In the genomic region with DNA sequence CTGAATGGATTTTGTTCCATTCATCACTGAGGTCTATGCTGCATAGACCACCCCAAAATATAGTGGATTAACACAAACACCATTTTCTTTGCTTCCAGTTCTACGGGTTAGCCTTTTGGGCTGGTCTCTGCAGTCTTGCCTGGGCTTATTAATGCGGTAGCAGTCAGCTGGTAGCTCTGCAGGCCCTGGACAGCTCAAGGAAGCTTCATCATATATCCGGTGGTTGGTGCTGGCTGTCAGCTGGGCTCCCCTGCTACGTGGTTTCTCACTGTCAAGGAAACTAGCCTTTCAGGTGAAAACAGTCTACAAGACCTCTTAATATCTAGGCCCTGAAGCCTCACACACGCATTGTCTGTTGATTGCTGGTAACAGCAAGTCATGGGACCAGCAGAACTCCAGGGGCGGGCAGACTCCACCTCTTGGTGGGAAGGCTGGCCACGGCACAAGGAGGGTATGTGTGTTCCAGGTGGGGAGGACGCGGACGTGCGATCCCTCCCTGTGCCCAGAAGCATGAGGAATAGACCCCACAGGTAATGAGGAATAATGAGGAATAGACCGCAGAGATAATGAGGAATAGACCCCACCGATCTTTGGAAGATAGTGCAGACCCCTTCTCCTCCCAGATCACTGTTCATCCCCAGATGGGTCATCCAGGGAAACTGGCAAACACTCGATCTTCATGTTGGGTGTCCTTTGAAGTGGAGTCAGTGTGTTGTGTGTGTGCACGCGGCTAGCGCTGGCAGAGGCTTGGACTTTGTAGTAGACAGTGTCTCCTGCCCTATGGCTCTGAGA, we compare ENCODE assay signal across 17 cellular contexts.
"Had no signal": no experiment of that assay in that cellular context is flagged by ENCODE, and none has a peak within 500 bp of the region (broad histone marks: within the 10 kb centered on the region; RNA-seq: fewer than 3 reads in every experiment).

No MANE protein-coding gene starts in this region.

- H3K9me3 ChIP-seq: colonic mucosa, esophagus squamous epithelium, pancreas, tibial artery had no signal

- DNase-seq: activated CD4-positive, alpha-beta memory T cell treated with anti-CD3 and anti-CD28 coated beads, Interleukin-2, amount 10 ng/mL, durations not matched to agents 7 days and 5 days; activated CD4-positive, alpha-beta T cell treated with anti-CD3 and anti-CD28 coated beads for 4 hours; activated naive CD4-positive, alpha-beta T cell treated with anti-CD3 and anti-CD28 coated beads, Interleukin-2, amount 10 ng/mL, durations not matched to agents 7 days and 5 days; activated T-cell treated with anti-CD3 and anti-CD28 coated beads, Interleukin-2, amount 50 U/mL, for 24 hours; colonic mucosa; esophagus squamous epithelium; midbrain; pancreas; stimulated activated CD4-positive, alpha-beta T cell treated with anti-CD3 and anti-CD28 coated beads, Interleukin-4, amount 100 ng/mL, for 1 hour; stimulated activated naive CD4-positive, alpha-beta T cell; T-helper 17 cell; tibial artery; WERI-Rb-1 had no signal

- FAIRE-seq: astrocyte, endothelial cell of umbilical vein, pancreas had no signal

- H3K4me3 ChIP-seq: cardiac muscle cell, colonic mucosa, esophagus squamous epithelium, neural progenitor cell, pancreas, tibial artery had no signal

- H3K27me3 ChIP-seq: cardiac muscle cell, colonic mucosa, esophagus squamous epithelium, neural progenitor cell, pancreas, tibial artery had no signal

- H3K9ac ChIP-seq: neural progenitor cell had no signal

- H3K4me1 ChIP-seq: colonic mucosa, pancreas had no signal

- H3K36me3 ChIP-seq: cardiac muscle cell, colonic mucosa, neural progenitor cell, pancreas, tibial artery, WERI-Rb-1 had no signal

- H2AFZ ChIP-seq: neural progenitor cell had no signal

- ATAC-seq: pancreas, T-helper 17 cell had no signal

- H3K27ac ChIP-seq: cardiac muscle cell, colonic mucosa, esophagus squamous epithelium, neural progenitor cell, pancreas, WERI-Rb-1 had no signal
